ENCODE assay signal across 17 cellular contexts in the genomic region with DNA sequence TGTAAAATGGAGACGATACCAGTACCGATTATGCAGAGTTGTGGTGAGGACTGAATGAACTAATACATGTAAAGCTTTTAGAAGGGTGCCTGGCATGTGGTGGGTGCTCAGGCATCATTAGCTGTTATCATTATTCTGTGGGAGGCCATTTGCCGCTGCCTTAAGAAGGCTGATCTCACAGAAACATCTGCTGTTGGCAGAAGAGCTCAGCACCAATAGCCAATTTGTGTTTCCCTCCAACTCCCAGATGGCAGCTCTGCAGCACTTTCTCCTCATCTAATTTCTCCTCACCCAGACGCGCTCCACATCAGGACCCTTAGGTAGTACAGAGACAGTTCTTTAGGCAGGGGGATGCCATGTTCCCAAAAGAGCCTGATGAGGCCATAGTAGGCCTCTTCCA. TPM values are rescaled to one million over a fixed set of nuclear protein-coding genes. Genes with fewer than 3 reads are reported as not detected.
A peak's percentile ranks its signal among the peaks of the same experiment; 100 is the strongest.
DNase-seq lines count a peak whose midpoint lies in the region; ATAC-seq, FAIRE-seq and TF ChIP-seq lines count a peak whose summit lies in the region.
"Had no signal": no experiment of that assay in that cellular context is flagged by ENCODE, and none has a peak within 500 bp of the region (broad histone marks: within the 10 kb centered on the region; RNA-seq: fewer than 3 reads in every experiment).

No MANE protein-coding gene starts in this region.

- peak overlapping the region; percentile 53 to 75 for H3K27ac ChIP-seq in A549
- peak overlapping the region in 3 of 4 donors; percentile 43 to 70 (median 56) for H3K27ac ChIP-seq in esophagus muscularis mucosa (replicated peaks in 1 of 4)
- no peak overlapping the region for H3K27ac ChIP-seq in neuronal stem cell (replicated peaks; ENCODE audit: low read length)
- H3K27ac ChIP-seq: prostate gland had no signal

- H3K4me3 ChIP-seq in A549 (no peak overlapping the region), esophagus muscularis mucosa (no peak overlapping the region), neuronal stem cell (ENCODE audit: low read length in 2 of 2) (no peak overlapping the region)
- H3K4me3 ChIP-seq: dorsolateral prefrontal cortex, prostate gland had no signal

- intact Hi-C loops in esophagus muscularis mucosa (cut with DNase I) = no loop called here

- ATAC-seq in A549 = no peak
- no peak for ATAC-seq in SK-N-SH treated with all-trans-retinoic acid at 6 μM for 48 hours
- ATAC-seq: activated CD4-positive, CD25-positive, alpha-beta regulatory T cell treated with anti-CD3 and anti-CD28 coated beads, Interleukin-2, amount 50 U/mL, for 24 hours had no signal

- H2AK5ac ChIP-seq in neuronal stem cell (ENCODE audit: low read depth, low read length) = no peak overlapping the region

- no peak for TF ChIP-seq RAD21 in A549 (conservative IDR thresholded peaks at IDR 0.05 in 1 of 2, IDR thresholded peaks at IDR 0.05 in 1 of 2)

- H3K27me3 ChIP-seq in esophagus muscularis mucosa (no peaks in the 10 kb centered on the region), neuronal stem cell (ENCODE audit: control insufficient read depth in 3 of 3, insufficient read depth in 3 of 3, low read depth in 1 of 3, low read length in 3 of 3) (no peaks in the 10 kb centered on the region)

- H3K36me3 ChIP-seq in esophagus muscularis mucosa = no peaks in the 10 kb centered on the region
- no peaks in the 10 kb centered on the region for H3K36me3 ChIP-seq in neuronal stem cell (replicated peaks in 1 of 2; ENCODE audit: control insufficient read depth in 2 of 2, insufficient read depth in 2 of 2, low read length in 2 of 2)
- H3K36me3 ChIP-seq: prostate gland had no signal

- H3K4me2 ChIP-seq in A549 = peak overlapping the region; percentile 55
- no peak overlapping the region for H3K4me2 ChIP-seq in neuronal stem cell (ENCODE audit: insufficient read depth, low read length, poor library complexity, severe bottlenecking)

- H3K23ac ChIP-seq in neuronal stem cell (ENCODE audit: low read depth, low read length, poor library complexity) = no peak overlapping the region

- CTCF ChIA-PET in A549 (lab: Yijun Ruan, JAX) = interaction anchor here (0.8 to 6.9 kb wide), 7 partner anchors 10 to 696 kb away, joined by 3 to 40 read pairs (median 3); a partner anchor contains a TSS

- TF ChIP-seq CTCF in A549 (IDR thresholded peaks at IDR 0.05) (no peak), esophagus muscularis mucosa (IDR thresholded peaks at IDR 0.05) (no peak)

- H3K9ac ChIP-seq in neuronal stem cell (ENCODE audit: low read depth, low read length, poor library complexity) = no peak overlapping the region

- H3K79me1 ChIP-seq in neuronal stem cell (ENCODE audit: low read depth, low read length) = no peaks in the 10 kb centered on the region

- H3K18ac ChIP-seq in neuronal stem cell (ENCODE audit: low read length) = no peak overlapping the region

- no peak overlapping the region for H4K8ac ChIP-seq in neuronal stem cell (ENCODE audit: low read depth, low read length)

- no peak overlapping the region for H2BK120ac ChIP-seq in neuronal stem cell (ENCODE audit: low read depth, low read length)

- 95% methylated on average over 5 of the region's 5 CpGs for WGBS in A549 (ENCODE audit: missing lambda C conversion rate)
- WGBS in esophagus muscularis mucosa = 95% methylated on average over 5 of the region's 5 CpGs
- WGBS in neuronal stem cell (ENCODE audit: extremely low coverage in 2 of 2, insufficient read length in 2 of 2, insufficient replicate concordance in 1 of 2), 2 donors = no CpG with 5 or more reads among the region's 5 CpGs

- no peak for FAIRE-seq in A549 (lab: Jason Lieb, UNC)
- FAIRE-seq: GM12891 had no signal

- no peak overlapping the region for H2BK15ac ChIP-seq in neuronal stem cell (ENCODE audit: low read length)

- H4K91ac ChIP-seq in neuronal stem cell (ENCODE audit: low read depth, low read length, poor library complexity) = no peak overlapping the region

- no peak overlapping the region for H2BK12ac ChIP-seq in neuronal stem cell (ENCODE audit: low read length)

- H3K14ac ChIP-seq in neuronal stem cell (ENCODE audit: low read length) = no peak overlapping the region

- DNase-seq in A549 (ENCODE audit: low read depth in 1 of 2, low spot score in 1 of 2) (no peak), NCI-H446 treated with DMSO at 0.1 percent for 48 hours (lab: John Stamatoyannopoulos, UW) (peak; percentile 80), esophagus muscularis mucosa (ENCODE audit: extremely low spot score) (no peak), neuronal stem cell (ENCODE audit: low spot score) (no peak), hippocampal formation (lab: John Stamatoyannopoulos, UW) (no peak), NAMALWA (ENCODE audit: low spot score) (no peak), NCI-H2029 (lab: John Stamatoyannopoulos, UW) (no peak)
- DNase-seq: ACHN; activated effector memory CD4-positive, alpha-beta T cell treated with anti-CD3 and anti-CD28 coated beads, Interleukin-2, amount 50 U/mL, for 16 hours; CD4-positive, alpha-beta memory T cell; dorsolateral prefrontal cortex; NCI-H187 treated with DMSO at 0.1 percent for 48 hours; NCI-H748 treated with DMSO at 0.1 percent for 48 hours had no signal

- TF ChIP-seq POLR2A in A549 (IDR thresholded peaks at IDR 0.05; ENCODE audit: low read length) (no peak), esophagus muscularis mucosa (IDR thresholded peaks at IDR 0.05; ENCODE audit: low read depth) (no peak)

- no peak overlapping the region for H2BK5ac ChIP-seq in neuronal stem cell (ENCODE audit: low read length)

- no peak overlapping the region for H3K4ac ChIP-seq in neuronal stem cell (ENCODE audit: low read length)

- TF ChIP-seq EP300 in A549 (IDR thresholded peaks at IDR 0.05) = no peak
- no peak for TF ChIP-seq EP300 in esophagus muscularis mucosa (IDR thresholded peaks at IDR 0.05)

- POLR2A ChIA-PET in A549 (lab: Yijun Ruan, JAX) = interaction anchor here (1.1 to 2.2 kb wide), 3 partner anchors 15 to 660 kb away, joined by 3 to 11 read pairs (median 3); a partner anchor contains a TSS

- H3K4me1 ChIP-seq in A549 (peaks cover 35% of the 10 kb centered on the region), esophagus muscularis mucosa (peaks cover 25 to 38% (median 29%) of the 10 kb centered on the region in 4 donors), neuronal stem cell (ENCODE audit: control insufficient read depth in 2 of 2, insufficient read depth in 1 of 2, low read depth in 1 of 2, low read length in 2 of 2) (peaks cover 1 to 8% of the 10 kb centered on the region in 2 donors)

- H3K9me3 ChIP-seq in A549 (no peaks in the 10 kb centered on the region), esophagus muscularis mucosa (no peaks in the 10 kb centered on the region), neuronal stem cell (replicated peaks in 1 of 2; ENCODE audit: control insufficient read depth in 2 of 2, insufficient read depth in 1 of 2, low read depth in 1 of 2, low read length in 2 of 2) (no peaks in the 10 kb centered on the region)
- H3K9me3 ChIP-seq: prostate gland had no signal

- peak overlapping the region; percentile 72 for H2AFZ ChIP-seq in neuronal stem cell (ENCODE audit: low read length)

TF ChIP-seq in A549, 52 proteins besides CTCF, POLR2A, EP300 and RAD21 (continues in another document):
- TF ChIP-seq JUNB (IDR thresholded peaks at IDR 0.05) (no peak), JUN (IDR thresholded peaks at IDR 0.05) (no peak), HOXB13 (CRISPR knock-in tag; IDR thresholded peaks at IDR 0.05; ENCODE audit: low read depth) (no peak)
- TF ChIP-seq, protein P1, sequence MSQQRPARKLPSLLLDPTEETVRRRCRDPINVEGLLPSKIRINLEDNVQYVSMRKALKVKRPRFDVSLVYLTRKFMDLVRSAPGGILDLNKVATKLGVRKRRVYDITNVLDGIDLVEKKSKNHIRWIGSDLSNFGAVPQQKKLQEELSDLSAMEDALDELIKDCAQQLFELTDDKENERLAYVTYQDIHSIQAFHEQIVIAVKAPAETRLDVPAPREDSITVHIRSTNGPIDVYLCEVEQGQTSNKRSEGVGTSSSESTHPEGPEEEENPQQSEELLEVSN (IDR thresholded peaks at IDR 0.05; ENCODE audit: borderline replicate concordance, low read depth) = no peak
- TF ChIP-seq, protein P2, sequence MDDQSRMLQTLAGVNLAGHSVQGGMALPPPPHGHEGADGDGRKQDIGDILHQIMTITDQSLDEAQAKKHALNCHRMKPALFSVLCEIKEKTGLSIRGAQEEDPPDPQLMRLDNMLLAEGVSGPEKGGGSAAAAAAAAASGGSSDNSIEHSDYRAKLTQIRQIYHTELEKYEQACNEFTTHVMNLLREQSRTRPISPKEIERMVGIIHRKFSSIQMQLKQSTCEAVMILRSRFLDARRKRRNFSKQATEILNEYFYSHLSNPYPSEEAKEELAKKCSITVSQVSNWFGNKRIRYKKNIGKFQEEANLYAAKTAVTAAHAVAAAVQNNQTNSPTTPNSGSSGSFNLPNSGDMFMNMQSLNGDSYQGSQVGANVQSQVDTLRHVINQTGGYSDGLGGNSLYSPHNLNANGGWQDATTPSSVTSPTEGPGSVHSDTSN (IDR thresholded peaks at IDR 0.05) = no peak

TF ChIP-seq in SK-N-SH treated with all-trans-retinoic acid at 6 μM for 48 hours, 23 proteins besides CTCF, POLR2A, EP300 and RAD21:
- TF ChIP-seq, protein P3, sequence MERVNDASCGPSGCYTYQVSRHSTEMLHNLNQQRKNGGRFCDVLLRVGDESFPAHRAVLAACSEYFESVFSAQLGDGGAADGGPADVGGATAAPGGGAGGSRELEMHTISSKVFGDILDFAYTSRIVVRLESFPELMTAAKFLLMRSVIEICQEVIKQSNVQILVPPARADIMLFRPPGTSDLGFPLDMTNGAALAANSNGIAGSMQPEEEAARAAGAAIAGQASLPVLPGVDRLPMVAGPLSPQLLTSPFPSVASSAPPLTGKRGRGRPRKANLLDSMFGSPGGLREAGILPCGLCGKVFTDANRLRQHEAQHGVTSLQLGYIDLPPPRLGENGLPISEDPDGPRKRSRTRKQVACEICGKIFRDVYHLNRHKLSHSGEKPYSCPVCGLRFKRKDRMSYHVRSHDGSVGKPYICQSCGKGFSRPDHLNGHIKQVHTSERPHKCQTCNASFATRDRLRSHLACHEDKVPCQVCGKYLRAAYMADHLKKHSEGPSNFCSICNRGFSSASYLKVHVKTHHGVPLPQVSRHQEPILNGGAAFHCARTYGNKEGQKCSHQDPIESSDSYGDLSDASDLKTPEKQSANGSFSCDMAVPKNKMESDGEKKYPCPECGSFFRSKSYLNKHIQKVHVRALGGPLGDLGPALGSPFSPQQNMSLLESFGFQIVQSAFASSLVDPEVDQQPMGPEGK (CRISPR knock-in tag; IDR thresholded peaks at IDR 0.05; ENCODE audit: borderline replicate concordance) = no peak

RNA-seq across cellular contexts. Expression of a gene that starts 15.8 kb away (rescaled TPM):
- polyA plus RNA-seq in A549 (2011; rRNA removed) (13.1 and 13.2 TPM in 2 replicates), A549 (2017; fragmentation: RNase III; extraction: RNeasy Plus Mini Kit Qiagen cat#74134 plus additional on column Dnase treatment) (4.4 to 5.5 TPM (median 5.3 TPM) in 3 replicates)
- polyA plus RNA-seq in A549 (2012; cell fraction: cytosol; rRNA removed) = 14.6 and 20.8 TPM in 2 replicates
- polyA plus RNA-seq in A549 (2012; cell fraction: nucleus; rRNA removed) = 28.1 and 45.8 TPM in 2 replicates
- polyA minus RNA-seq in A549 (2011; rRNA and poly(A)+ RNA removed) = 29.1 and 30.7 TPM in 2 replicates
- 10 to 100 TPM; 20.8 to 60.3 (median 37.6) TPM for total RNA-seq in esophagus muscularis mucosa
- polyA plus RNA-seq in neuronal stem cell (2013, experiment 1 of 2) = 0.31 TPM
- polyA plus RNA-seq in neuronal stem cell (2013, experiment 2 of 2) = 0.28 TPM
